Comparison of ENCODE assay signal across 11 cellular contexts in genomic region chr18:23207191-23207955, GRCh38.
DNase-seq lines count a peak whose midpoint lies in the region; ATAC-seq, FAIRE-seq and TF ChIP-seq lines count a peak whose summit lies in the region.
"Had no signal": no experiment of that assay in that cellular context is flagged by ENCODE, and none has a peak within 500 bp of the region (broad histone marks: within the 10 kb centered on the region; RNA-seq: fewer than 3 reads in every experiment).

No MANE protein-coding gene starts in this region.

- H3K27me3 ChIP-seq in BJ (ENCODE audit: control insufficient read depth, insufficient read depth, low read length) = no peaks in the 10 kb centered on the region

- ATAC-seq in GM21576 (IDR thresholded peaks at IDR 0.05; ENCODE audit: unreplicated experiment) (no peak), GM18520 (IDR thresholded peaks at IDR 0.05; ENCODE audit: unreplicated experiment) (no peak)

- no peak overlapping the region for H3K4me3 ChIP-seq in BJ (ENCODE audit: low read depth, low read length)
- H3K4me3 ChIP-seq: HAP-1 had no signal

- no peak overlapping the region for H3K4me3 Mint-ChIP-seq in activated T-helper 2 cell treated with anti-CD3 and anti-CD28 coated beads, Interferon-gamma antibody, Interleukin-2, Interleukin-4, amounts not matched to agents 10 μg/mL and 5 μg/mL and 100 μg/mL, durations not matched to agents 14 hours and 24 hours and 36 hours (ENCODE audit: low read depth)
- H3K4me3 Mint-ChIP-seq: central memory CD8-positive, alpha-beta T cell had no signal

- no peak for TF ChIP-seq POLR2A in H54 (IDR thresholded peaks at IDR 0.05; ENCODE audit: low read depth, low read length)

- intact Hi-C loops in activated T-helper 2 cell treated with anti-CD3 and anti-CD28 coated beads, Interferon-gamma antibody, Interleukin-2, Interleukin-4, amounts not matched to agents 10 μg/mL and 5 μg/mL and 100 μg/mL, durations not matched to agents 14 hours and 24 hours and 36 hours (cut with micrococcal nuclease) = no loop called here

- H3K27me3 Mint-ChIP-seq in activated T-helper 2 cell treated with anti-CD3 and anti-CD28 coated beads, Interferon-gamma antibody, Interleukin-2, Interleukin-4, amounts not matched to agents 10 μg/mL and 5 μg/mL and 100 μg/mL, durations not matched to agents 14 hours and 24 hours and 36 hours (ENCODE audit: low read depth) = no peaks in the 10 kb centered on the region

- FAIRE-seq in H54 (lab: Jason Lieb, UNC) = peak; percentile 55

- H3K9me3 Mint-ChIP-seq in activated T-helper 2 cell treated with anti-CD3 and anti-CD28 coated beads, Interferon-gamma antibody, Interleukin-2, Interleukin-4, amounts not matched to agents 10 μg/mL and 5 μg/mL and 100 μg/mL, durations not matched to agents 14 hours and 24 hours and 36 hours = peaks cover 27% of the 10 kb centered on the region
- H3K9me3 Mint-ChIP-seq: central memory CD8-positive, alpha-beta T cell had no signal

- POLR2A ChIA-PET in BJ (lab: Charles Lee) = no interaction called here

- CTCF ChIA-PET in BJ (lab: Yijun Ruan, JAX) = interaction anchor here (2.2 kb wide), 1 partner anchor 32 kb away, joined by 4 read pairs; no protein-coding TSS in a partner anchor

- H3K4me1 Mint-ChIP-seq in activated T-helper 2 cell treated with anti-CD3 and anti-CD28 coated beads, Interferon-gamma antibody, Interleukin-2, Interleukin-4, amounts not matched to agents 10 μg/mL and 5 μg/mL and 100 μg/mL, durations not matched to agents 14 hours and 24 hours and 36 hours (ENCODE audit: low read depth) = peaks cover 47% of the 10 kb centered on the region
- H3K4me1 Mint-ChIP-seq: central memory CD8-positive, alpha-beta T cell had no signal

- peak overlapping the region; percentile 97 for H3K27ac Mint-ChIP-seq in activated T-helper 2 cell treated with anti-CD3 and anti-CD28 coated beads, Interferon-gamma antibody, Interleukin-2, Interleukin-4, amounts not matched to agents 10 μg/mL and 5 μg/mL and 100 μg/mL, durations not matched to agents 14 hours and 24 hours and 36 hours

- no peaks in the 10 kb centered on the region; the same call in 1 of the 2 replicates for H3K36me3 ChIP-seq in BJ (ENCODE audit: control insufficient read depth, insufficient read depth, low read length)
- H3K36me3 ChIP-seq: HAP-1 had no signal

- DNase-seq in BJ (ENCODE audit: low read depth) = no peak
- DNase-seq in H54 (ENCODE audit: insufficient read length, low spot score) = peak; percentile 60
- DNase-seq in activated T-helper 2 cell treated with anti-CD3 and anti-CD28 coated beads, Interferon-gamma antibody, Interleukin-2, Interleukin-4, amounts not matched to agents 10 μg/mL and 5 μg/mL and 100 μg/mL, durations not matched to agents 14 hours and 24 hours and 36 hours (ENCODE audit: low spot score) = no peak
- peak; percentile 91 for DNase-seq in iPS-NIHi7 (ENCODE audit: extremely low spot score)
- DNase-seq in HK-2 (ENCODE audit: unreplicated experiment) = no peak
- DNase-seq in cortex of kidney (lab: John Stamatoyannopoulos, UW) = no peak
- DNase-seq: NCI-H1436 treated with DMSO at 0.1 percent for 48 hours had no signal

- H3K36me3 Mint-ChIP-seq in activated T-helper 2 cell treated with anti-CD3 and anti-CD28 coated beads, Interferon-gamma antibody, Interleukin-2, Interleukin-4, amounts not matched to agents 10 μg/mL and 5 μg/mL and 100 μg/mL, durations not matched to agents 14 hours and 24 hours and 36 hours (ENCODE audit: low read depth) = peaks cover 73% of the 10 kb centered on the region

- 0 out of 2 replicates have a peak, but pooled peaks have one; percentile 9 for TF ChIP-seq CTCF in BJ (IDR thresholded peaks at IDR 0.05; ENCODE audit: insufficient read depth, low read depth, low read length)

Comparison
In these comparisons a context has a peak if more than half of its experiments do, and no peak if none do; other contexts are left out.
1. DNase-seq: peak in H54 (single experiment) and iPS-NIHi7 (single experiment); none in BJ (single experiment), activated T-helper 2 cell treated with anti-CD3 and anti-CD28 coated beads, Interferon-gamma antibody, Interleukin-2, Interleukin-4, amounts not matched to agents 10 μg/mL and 5 μg/mL and 100 μg/mL, durations not matched to agents 14 hours and 24 hours and 36 hours (single experiment), HK-2 (single experiment) and cortex of kidney (single experiment).